ENCODE assay signal across 8 cellular contexts in the genomic region with DNA sequence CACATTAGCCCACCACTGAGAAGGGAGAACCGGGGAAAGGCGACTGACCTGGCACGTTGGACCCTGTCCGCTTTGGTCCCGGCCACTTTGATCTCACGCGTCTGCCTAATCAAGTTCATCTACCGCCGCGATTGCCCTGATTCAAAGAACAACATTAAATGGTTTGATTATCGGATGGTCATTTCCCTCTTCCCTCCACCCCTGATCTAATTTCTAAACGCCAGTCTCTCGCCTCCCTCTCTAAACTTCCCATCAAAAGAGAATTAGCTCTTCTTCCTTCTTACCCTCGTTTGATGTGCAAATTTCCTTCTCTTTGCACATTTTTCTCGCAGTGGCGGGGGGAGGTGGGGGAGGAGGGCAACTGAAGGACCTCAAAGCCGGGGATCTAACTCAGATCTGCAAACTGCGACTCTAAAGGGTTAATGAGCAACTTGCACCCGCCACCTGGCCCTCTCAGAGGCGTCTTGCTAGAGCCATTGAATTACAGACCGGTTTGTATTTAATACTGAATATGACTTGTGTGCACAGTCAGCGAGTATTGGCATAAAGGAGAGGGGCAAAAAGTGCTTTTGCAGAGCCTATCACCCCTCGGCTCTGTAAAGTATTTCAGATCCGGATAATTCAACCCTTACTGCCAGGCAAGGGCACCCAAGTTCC. TPM values are rescaled to one million over a fixed set of nuclear protein-coding genes. Genes with fewer than 3 reads are reported as not detected.
DNase-seq lines count a peak whose midpoint lies in the region; ATAC-seq and TF ChIP-seq lines count a peak whose summit lies in the region.

No MANE protein-coding gene starts in this region.

- no peak for DNase-seq in HFF-Myc (ENCODE audit: extremely low read depth, low read depth)
- peak; percentile 33 for DNase-seq in iPS-NIHi11 (ENCODE audit: low spot score)
- DNase-seq in spleen, result no peak
- DNase-seq in NCI-H1694 (lab: John Stamatoyannopoulos, UW), result no peak
- DNase-seq in activated CD4-positive, alpha-beta T cell treated with anti-CD3 and anti-CD28 coated beads for 48 hours, result no peak
- DNase-seq in G401 (ENCODE audit: low spot score), result no peak

- WGBS in spleen, 5 donors, result 1 to 6% (median 2%) methylated on average over 24 of the region's 24 CpGs

- no peak for ATAC-seq in HG02973 (IDR thresholded peaks at IDR 0.05; ENCODE audit: unreplicated experiment)

- no peak for TF ChIP-seq POLR2A in spleen (IDR thresholded peaks at IDR 0.05)

- peaks cover 5 to 35% (median 24%) of the 10 kb centered on the region in 6 donors for H3K4me1 ChIP-seq in spleen

- no peaks in the 10 kb centered on the region for H3K9me3 ChIP-seq in spleen

- intact Hi-C loops in spleen (cut with DNase I; ENCODE audit: low total_unique reads), result no loop called here

- peaks cover 4 to 69% (median 33%) of the 10 kb centered on the region in 7 donors for H3K27me3 ChIP-seq in spleen (replicated peaks in 1 of 7)

- no peaks in the 10 kb centered on the region for H3K36me3 ChIP-seq in spleen

- peak overlapping the region; percentile 25 for H3K27ac ChIP-seq in angular gyrus (ENCODE audit: low read depth, low read length)
- peak overlapping the region in 4 of 8 donors; percentile 2 to 56 (median 46) for H3K27ac ChIP-seq in spleen

- H3K4me3 ChIP-seq in HFF-Myc (replicated peaks; ENCODE audit: low read depth, low read length) (peak overlapping the region; percentile 77), spleen (peak overlapping the region; percentile 31 to 73 (median 44))

- in situ Hi-C loops in G401 (cut with HindIII; ENCODE audit: low sequenced_read_pairs), result no loop called here

- no peak for TF ChIP-seq CTCF in HFF-Myc (IDR thresholded peaks at IDR 0.05; ENCODE audit: low read depth, low read length, missing control alignments)
- TF ChIP-seq CTCF in spleen (IDR thresholded peaks at IDR 0.05 in 8 of 11, conservative IDR thresholded peaks at IDR 0.05 in 3 of 11), result no peak

RNA-seq across cellular contexts. Expression of a gene that starts 0.6 kb away (rescaled TPM):
- total RNA-seq in spleen, result 1 to 10 TPM in 4 of 7 donors, under 1 TPM in 1, not detected in 2; 0.44 to 4.4 (median 1.4) TPM
- 1 to 10 TPM; 4.9 to 7.7 (median 6.9) TPM for polyA plus RNA-seq in spleen
- total RNA-seq in G401 (2014; rRNA removed; shearing (Covaris generic)), result 932 and 934 TPM in 2 replicates

Comparison
In these comparisons a context has a peak if more than half of its experiments do, and no peak if none do; other contexts are left out.
1. RNA of a gene that starts 0.6 kb away (total RNA-seq): 932 to 934 TPM in G401; 0.44 to 4.4 TPM in spleen; every median in the first group is over 100 times any median in the second.